In genomic region chr4:151866266-151866918, GRCh38 we compare ENCODE assay signal across 21 cellular contexts.
DNase-seq lines count a peak whose midpoint lies in the region; ATAC-seq, FAIRE-seq and TF ChIP-seq lines count a peak whose summit lies in the region.
"Had no signal": no experiment of that assay in that cellular context is flagged by ENCODE, and none has a peak within 500 bp of the region (broad histone marks: within the 10 kb centered on the region; RNA-seq: fewer than 3 reads in every experiment).

No MANE protein-coding gene starts in this region.

- no peak for FAIRE-seq in GM12891 (lab: Jason Lieb, UNC)
- FAIRE-seq: colon, D721Med, endothelial cell of umbilical vein, frontal cortex, HTR-8/SVneo had no signal

- H3K4me3 Mint-ChIP-seq in dendritic cell treated with granulocyte-macrophage colony-stimulating factor and Interleukin-4, amounts not matched to agents 40 ng/mL and 50 ng/mL, for 4 days: peak overlapping the region; percentile 44
- H3K4me3 Mint-ChIP-seq: neural crest cell had no signal

- H3K9me3 Mint-ChIP-seq in dendritic cell treated with granulocyte-macrophage colony-stimulating factor and Interleukin-4, amounts not matched to agents 40 ng/mL and 50 ng/mL, for 4 days: peaks cover 8% of the 10 kb centered on the region

- intact Hi-C loops in dendritic cell treated with granulocyte-macrophage colony-stimulating factor and Interleukin-4, amounts not matched to agents 40 ng/mL and 50 ng/mL, for 4 days (cut with micrococcal nuclease): loop anchor here (1.0 kb wide), 1 partner anchor 9 kb away; no protein-coding TSS in a partner anchor

- H3K27me3 Mint-ChIP-seq in dendritic cell treated with granulocyte-macrophage colony-stimulating factor and Interleukin-4, amounts not matched to agents 40 ng/mL and 50 ng/mL, for 4 days: peaks cover 2% of the 10 kb centered on the region

- DNase-seq in GF-D8 (lab: John Stamatoyannopoulos, UW): peak; percentile 58
- DNase-seq in NOMO-1 treated with DMSO at 0.1 percent for 48 hours (lab: John Stamatoyannopoulos, UW; ENCODE audit: unreplicated experiment): peak; percentile 79
- DNase-seq in omental fat pad (ENCODE audit: low spot score): no peak
- DNase-seq in GM12891 (ENCODE audit: insufficient read length, low spot score): no peak
- no peak for DNase-seq in NCI-H2107 (lab: John Stamatoyannopoulos, UW)
- no peak for DNase-seq in stimulated activated CD4-positive, alpha-beta T cell treated with anti-CD3 and anti-CD28 coated beads, Interleukin-4, amount 100 ng/mL, for 1 hour
- DNase-seq: activated gamma-delta T cell; MM.1S; NCI-H2081 treated with DMSO at 0.1 percent for 48 hours; NCI-H82; sigmoid colon; stimulated activated CD4-positive, alpha-beta T cell treated with anti-CD3 and anti-CD28 coated beads, Interleukin-2, amount 100 ng/mL, for 24 hours had no signal

- peak; percentile 43 for ATAC-seq in omental fat pad (ENCODE audit: low FRiP score)
- ATAC-seq: activated CD4-positive, CD25-positive, alpha-beta regulatory T cell treated with anti-CD3 and anti-CD28 coated beads, Interleukin-2, amount 50 U/mL, for 24 hours; HCT116 had no signal

- TF ChIP-seq POLR2A in GM12891 (IDR thresholded peaks at IDR 0.05; ENCODE audit: low read depth, low read length): no peak

- TF ChIP-seq CTCF in omental fat pad (IDR thresholded peaks at IDR 0.05): no peak

- peaks cover 37% of the 10 kb centered on the region for H3K4me1 Mint-ChIP-seq in dendritic cell treated with granulocyte-macrophage colony-stimulating factor and Interleukin-4, amounts not matched to agents 40 ng/mL and 50 ng/mL, for 4 days (ENCODE audit: low read depth)
- H3K4me1 Mint-ChIP-seq: neural crest cell had no signal

- peak overlapping the region; percentile 56 for H3K27ac Mint-ChIP-seq in dendritic cell treated with granulocyte-macrophage colony-stimulating factor and Interleukin-4, amounts not matched to agents 40 ng/mL and 50 ng/mL, for 4 days

- peaks cover 7% of the 10 kb centered on the region for H3K36me3 Mint-ChIP-seq in dendritic cell treated with granulocyte-macrophage colony-stimulating factor and Interleukin-4, amounts not matched to agents 40 ng/mL and 50 ng/mL, for 4 days (ENCODE audit: low read depth)

TF ChIP-seq in GM12891, 5 proteins besides CTCF, POLR2A, EP300 and RAD21:
- no peak for TF ChIP-seq PAX5 (IDR thresholded peaks at IDR 0.05; ENCODE audit: insufficient read depth, low read length, severe bottlenecking)
- no peak for TF ChIP-seq POLR2AphosphoS5 (IDR thresholded peaks at IDR 0.05; ENCODE audit: low read depth, low read length)
- no peak for TF ChIP-seq SPI1 (IDR thresholded peaks at IDR 0.05; ENCODE audit: low read depth, low read length)
- no peak for TF ChIP-seq POU2F2 (IDR thresholded peaks at IDR 0.05; ENCODE audit: low read depth, low read length)
- TF ChIP-seq TAF1 (IDR thresholded peaks at IDR 0.05; ENCODE audit: low read depth, low read length): no peak

Comparison
In these comparisons a context has a peak if more than half of its experiments do, and no peak if none do; other contexts are left out.
1. DNase-seq: peak in GF-D8 (single experiment) and NOMO-1 treated with DMSO at 0.1 percent for 48 hours (single experiment); none in omental fat pad (single experiment), GM12891 (single experiment), NCI-H2107 (single experiment) and stimulated activated CD4-positive, alpha-beta T cell treated with anti-CD3 and anti-CD28 coated beads, Interleukin-4, amount 100 ng/mL, for 1 hour (single experiment).